2 cellular contexts compared by ENCODE assay signal in genomic region chr3:172096881-172097420, GRCh38.
TF ChIP-seq lines count a peak whose summit lies in the region.

No MANE protein-coding gene starts in this region.

TF ChIP-seq in K562, 482 proteins besides CTCF, POLR2A, EP300 and RAD21 (continued from another document):
- peak; percentile 45; the same call in 1 of the 2 replicates for TF ChIP-seq VEZF1 (CRISPR knock-in tag; IDR thresholded peaks at IDR 0.05)
- peak; percentile 100 for TF ChIP-seq HMBOX1 (IDR thresholded peaks at IDR 0.05)
- no peak for TF ChIP-seq BCL6 (CRISPR knock-in tag; IDR thresholded peaks at IDR 0.05)
- no peak for TF ChIP-seq TARDBP (IDR thresholded peaks at IDR 0.05)
- TF ChIP-seq TCF3 (CRISPR knock-in tag; IDR thresholded peaks at IDR 0.05) = peak; percentile 13; the same call in 1 of the 2 replicates
- no peak for TF ChIP-seq ZNF707 (CRISPR knock-in tag; conservative IDR thresholded peaks at IDR 0.05)
- no peak for TF ChIP-seq PTRF (tag; IDR thresholded peaks at IDR 0.05)
- TF ChIP-seq MBD2 (IDR thresholded peaks at IDR 0.05; ENCODE audit: borderline replicate concordance, low read depth) = no peak
- TF ChIP-seq BRCA1 (IDR thresholded peaks at IDR 0.05) = peak; percentile 97; the same call in 1 of the 2 replicates
- TF ChIP-seq BRCA1 (CRISPR knock-in tag; IDR thresholded peaks at IDR 0.05) = no peak
- TF ChIP-seq NFE2 (IDR thresholded peaks at IDR 0.05; ENCODE audit: low read depth) = peak; percentile 75
- TF ChIP-seq HOXB6 (CRISPR knock-in tag; IDR thresholded peaks at IDR 0.05; ENCODE audit: borderline replicate concordance) = no peak
- TF ChIP-seq CBX2 (IDR thresholded peaks at IDR 0.05; ENCODE audit: insufficient read depth, low read length, poor library complexity, severe bottlenecking) = no peak
- TF ChIP-seq ZNF354B (CRISPR knock-in tag; IDR thresholded peaks at IDR 0.05) = no peak
- peak; percentile 80 for TF ChIP-seq BRD9 (IDR thresholded peaks at IDR 0.05; ENCODE audit: low read depth, partially characterized antibody)
- peak in 1 of 2 experiments; percentile 74; a peak in 2 of 4 replicates for TF ChIP-seq FOXK2 (conservative IDR thresholded peaks at IDR 0.05 in 1 of 2, IDR thresholded peaks at IDR 0.05 in 1 of 2; ENCODE audit: low read depth in 2 of 2)
- peak; percentile 66; the same call in 1 of the 2 replicates for TF ChIP-seq MAFG (tag; conservative IDR thresholded peaks at IDR 0.05)

TF ChIP-seq in HepG2, 621 proteins besides CTCF, POLR2A, EP300 and RAD21 (continued from another document and continues in another):
- TF ChIP-seq PAXIP1 (CRISPR knock-in tag; conservative IDR thresholded peaks at IDR 0.05) (peak; percentile 83), ZSCAN5A (CRISPR knock-in tag; IDR thresholded peaks at IDR 0.05; ENCODE audit: borderline replicate concordance) (peak; percentile 63; the same call in 1 of the 2 replicates), GFI1 (CRISPR knock-in tag; IDR thresholded peaks at IDR 0.05; ENCODE audit: borderline replicate concordance) (peak; percentile 52; the same call in 1 of the 2 replicates), SIN3A (IDR thresholded peaks at IDR 0.05; ENCODE audit: borderline replicate concordance, low read depth, low read length) (no peak), HHEX (CRISPR knock-in tag; IDR thresholded peaks at IDR 0.05) (0 out of 2 replicates have a peak, but pooled peaks have one; percentile 29), FOXA1 (IDR thresholded peaks at IDR 0.05) (no peak), FOXA1 (CRISPR knock-in tag; IDR thresholded peaks at IDR 0.05) (peak; percentile 88), KDM1A (CRISPR knock-in tag; IDR thresholded peaks at IDR 0.05) (peak; percentile 64; the same call in 1 of the 2 replicates), CREB1 (IDR thresholded peaks at IDR 0.05) (no peak), CREB1 (CRISPR knock-in tag; IDR thresholded peaks at IDR 0.05) (peak; percentile 77), FOXK2 (IDR thresholded peaks at IDR 0.05) (peak; percentile 30; the same call in 1 of the 2 replicates), NFE2L2 (IDR thresholded peaks at IDR 0.05; ENCODE audit: low read length) (peak; percentile 25; the same call in 1 of the 2 replicates), CEBPG (CRISPR knock-in tag; IDR thresholded peaks at IDR 0.05) (peak; percentile 91), SOX5 (CRISPR knock-in tag; IDR thresholded peaks at IDR 0.05; ENCODE audit: borderline replicate concordance) (peak; percentile 96), TEAD3 (CRISPR knock-in tag; optimal IDR thresholded peaks at IDR 0.05; ENCODE audit: borderline replicate concordance) (peak; percentile 65), ZNF124 (CRISPR knock-in tag; IDR thresholded peaks at IDR 0.05) (no peak), ZNF331 (CRISPR knock-in tag; IDR thresholded peaks at IDR 0.05) (peak; percentile 45; the same call in 1 of the 2 replicates), ZNF503 (CRISPR knock-in tag; IDR thresholded peaks at IDR 0.05) (peak; percentile 71), DNMT3B (CRISPR knock-in tag; conservative IDR thresholded peaks at IDR 0.05) (no peak), ZNF792 (CRISPR knock-in tag; IDR thresholded peaks at IDR 0.05) (no peak), ZNF678 (CRISPR knock-in tag; IDR thresholded peaks at IDR 0.05) (no peak), ONECUT2 (CRISPR knock-in tag; IDR thresholded peaks at IDR 0.05) (peak; percentile 58; the same call in 1 of the 2 replicates), ZBTB20 (CRISPR knock-in tag; IDR thresholded peaks at IDR 0.05; ENCODE audit: borderline replicate concordance, low read depth) (peak; percentile 65; the same call in 1 of the 2 replicates), REPIN1 (CRISPR knock-in tag; IDR thresholded peaks at IDR 0.05; ENCODE audit: borderline replicate concordance, low read depth) (0 out of 2 replicates have a peak, but pooled peaks have one; percentile 49), SAP130 (CRISPR knock-in tag; IDR thresholded peaks at IDR 0.05; ENCODE audit: low read depth) (peak; percentile 76), TFE3 (CRISPR knock-in tag; IDR thresholded peaks at IDR 0.05) (peak; percentile 72), ISL2 (CRISPR knock-in tag; IDR thresholded peaks at IDR 0.05) (peak; percentile 90), POLR2AphosphoS5 (IDR thresholded peaks at IDR 0.05; ENCODE audit: low read depth, low read length) (0 out of 2 replicates have a peak, but pooled peaks have one; percentile 9), ZNF281 (CRISPR knock-in tag; IDR thresholded peaks at IDR 0.05; ENCODE audit: borderline replicate concordance) (peak; percentile 28; the same call in 1 of the 2 replicates), ZNF317 (CRISPR knock-in tag; IDR thresholded peaks at IDR 0.05) (0 out of 2 replicates have a peak, but pooled peaks have one; percentile 46), SALL1 (CRISPR knock-in tag; IDR thresholded peaks at IDR 0.05) (peak; percentile 59; the same call in 1 of the 2 replicates), NCOA2 (CRISPR knock-in tag; IDR thresholded peaks at IDR 0.05) (peak; percentile 91), HDAC2 (CRISPR knock-in tag; IDR thresholded peaks at IDR 0.05) (peak; percentile 92), MED1 (CRISPR knock-in tag; IDR thresholded peaks at IDR 0.05) (peak; percentile 92), NR2F1 (CRISPR knock-in tag; IDR thresholded peaks at IDR 0.05) (peak; percentile 67 to 81; a peak in 3 of 4 replicates), TCF7 (IDR thresholded peaks at IDR 0.05; ENCODE audit: low read depth) (peak; percentile 66), RXRB (CRISPR knock-in tag; IDR thresholded peaks at IDR 0.05; ENCODE audit: borderline replicate concordance) (peak; percentile 89), KAT8 (CRISPR knock-in tag; IDR thresholded peaks at IDR 0.05) (peak; percentile 40; the same call in 1 of the 2 replicates), ZBTB39 (CRISPR knock-in tag; IDR thresholded peaks at IDR 0.05) (peak; percentile 83), MAFF (IDR thresholded peaks at IDR 0.05; ENCODE audit: low read depth, low read length) (peak; percentile 8; the same call in 1 of the 2 replicates), FOXP1 (IDR thresholded peaks at IDR 0.05) (no peak), FOXP1 (CRISPR knock-in tag; IDR thresholded peaks at IDR 0.05) (peak; percentile 76; the same call in 1 of the 2 replicates), LCORL (IDR thresholded peaks at IDR 0.05) (peak; percentile 80; the same call in 1 of the 2 replicates), LCORL (CRISPR knock-in tag; IDR thresholded peaks at IDR 0.05) (peak; percentile 88), ZNF205 (CRISPR knock-in tag; IDR thresholded peaks at IDR 0.05) (0 out of 2 replicates have a peak, but pooled peaks have one; percentile 34), TCF12 (IDR thresholded peaks at IDR 0.05) (no peak), TCF12 (CRISPR knock-in tag; IDR thresholded peaks at IDR 0.05) (peak; percentile 77; the same call in 1 of the 2 replicates), HMG20B (CRISPR knock-in tag; conservative IDR thresholded peaks at IDR 0.05) (0 out of 2 replicates have a peak, but pooled peaks have one; percentile 44), FOXO1 (CRISPR knock-in tag; IDR thresholded peaks at IDR 0.05) (peak; percentile 74), PHF21A (CRISPR knock-in tag; IDR thresholded peaks at IDR 0.05) (peak; percentile 73), KMT2A (CRISPR knock-in tag; IDR thresholded peaks at IDR 0.05) (peak; percentile 61; the same call in 1 of the 2 replicates), HOXA3 (CRISPR knock-in tag; IDR thresholded peaks at IDR 0.05) (peak; percentile 62)
